In genomic region chr1:151612506-151613274, GRCh38 we compare ENCODE assay signal across 8 cellular contexts. TPM values are rescaled to one million over a fixed set of nuclear protein-coding genes. Genes with fewer than 3 reads are reported as not detected.
DNase-seq lines count a peak whose midpoint lies in the region; ATAC-seq and TF ChIP-seq lines count a peak whose summit lies in the region.

No MANE protein-coding gene starts in this region.

- H3K36me3 Mint-ChIP-seq in neural progenitor cell, result peaks cover 2% of the 10 kb centered on the region

- peak overlapping the region; percentile 64 for H2AFZ ChIP-seq in neural progenitor cell (replicated peaks)

- H3K4me2 ChIP-seq in neural progenitor cell, result peak overlapping the region; percentile 86

- no peaks in the 10 kb centered on the region for H3K27me3 ChIP-seq in neural progenitor cell

- TF ChIP-seq CTCF in AG09309 (IDR thresholded peaks at IDR 0.05; ENCODE audit: control insufficient read depth, insufficient read depth, low read depth, low read length, missing control alignments) (no peak), fibroblast of the aortic adventitia (IDR thresholded peaks at IDR 0.05; ENCODE audit: insufficient read depth, low read length) (no peak), neural progenitor cell (IDR thresholded peaks at IDR 0.05) (no peak)

- no peak overlapping the region for H3K27ac ChIP-seq in neural progenitor cell

- ATAC-seq in GM19023 (IDR thresholded peaks at IDR 0.05; ENCODE audit: unreplicated experiment), result peak; percentile 13

- H3K36me3 ChIP-seq in neural progenitor cell, result no peaks in the 10 kb centered on the region

- peaks cover 55% of the 10 kb centered on the region for H3K79me2 ChIP-seq in neural progenitor cell (ENCODE audit: low read depth)

- H3K9me3 ChIP-seq in neural progenitor cell (ENCODE audit: low read depth), result no peaks in the 10 kb centered on the region

- H3K4me3 ChIP-seq in AG09309 (ENCODE audit: control insufficient read depth, low read depth, low read length) (peak overlapping the region; percentile 74), fibroblast of the aortic adventitia (ENCODE audit: low read depth, low read length) (peak overlapping the region; percentile 91), neural progenitor cell (peak overlapping the region; percentile 86)

- peak overlapping the region; percentile 59 for H3K27ac Mint-ChIP-seq in neural progenitor cell

- peak overlapping the region; percentile 62 for H3K9ac ChIP-seq in neural progenitor cell

- no peaks in the 10 kb centered on the region for H3K27me3 Mint-ChIP-seq in neural progenitor cell (ENCODE audit: insufficient read depth, low read depth)

- H3K9me3 Mint-ChIP-seq in neural progenitor cell, result no peaks in the 10 kb centered on the region

- no peaks in the 10 kb centered on the region for H3K4me1 ChIP-seq in neural progenitor cell

- DNase-seq in AG09309 (ENCODE audit: low read depth) (no peak), M059J (ENCODE audit: low read depth) (peak; percentile 41), activated T-cell treated with anti-CD3 and anti-CD28 coated beads for 4 hours (peak; percentile 10), fibroblast of the aortic adventitia (ENCODE audit: low read depth) (no peak), neural progenitor cell (ENCODE audit: low spot score) (peak; percentile 63), NCI-H524 treated with DMSO at 0.1 percent for 48 hours (lab: John Stamatoyannopoulos, UW) (no peak)
- no peak for DNase-seq in activated effector memory CD4-positive, alpha-beta T cell treated with Interleukin-2 at 50 U/mL for 16 hours

- H3K4me3 Mint-ChIP-seq in neural progenitor cell, result peak overlapping the region; percentile 96

- H3F3A ChIP-seq in neural progenitor cell (ENCODE audit: low read depth), result no peaks in the 10 kb centered on the region

- peaks cover 41% of the 10 kb centered on the region for H4K20me1 ChIP-seq in neural progenitor cell (ENCODE audit: low read depth)

- H3K4me1 Mint-ChIP-seq in neural progenitor cell, result peaks cover 20% of the 10 kb centered on the region

RNA-seq across cellular contexts. Expression of gene SNX27, which starts 0.8 kb away (rescaled TPM):
- 22.4 and 29.1 TPM in 2 replicates for total RNA-seq in M059J (2014; rRNA removed; shearing (Covaris generic))
- total RNA-seq in fibroblast of the aortic adventitia (ENCODE audit: low replicate concordance), result 14.1 and 28.6 TPM in 2 replicates
- 30.5 and 34.1 TPM in 2 replicates for total RNA-seq in neural progenitor cell (ENCODE audit: low replicate concordance)

Comparison
In these comparisons a context has a peak if more than half of its experiments do, and no peak if none do; other contexts are left out.
1. DNase-seq: peak in M059J (single experiment), activated T-cell treated with anti-CD3 and anti-CD28 coated beads for 4 hours (single experiment) and neural progenitor cell (single experiment); none in AG09309 (single experiment), fibroblast of the aortic adventitia (single experiment), activated effector memory CD4-positive, alpha-beta T cell treated with Interleukin-2 at 50 U/mL for 16 hours (single experiment) and NCI-H524 treated with DMSO at 0.1 percent for 48 hours (single experiment).
2. Peak in every context shown above with its lines, with median percentiles within 50 percentile points of each other: H3K4me3 ChIP-seq.